ENCODE assay signal across 15 cellular contexts in the genomic region with DNA sequence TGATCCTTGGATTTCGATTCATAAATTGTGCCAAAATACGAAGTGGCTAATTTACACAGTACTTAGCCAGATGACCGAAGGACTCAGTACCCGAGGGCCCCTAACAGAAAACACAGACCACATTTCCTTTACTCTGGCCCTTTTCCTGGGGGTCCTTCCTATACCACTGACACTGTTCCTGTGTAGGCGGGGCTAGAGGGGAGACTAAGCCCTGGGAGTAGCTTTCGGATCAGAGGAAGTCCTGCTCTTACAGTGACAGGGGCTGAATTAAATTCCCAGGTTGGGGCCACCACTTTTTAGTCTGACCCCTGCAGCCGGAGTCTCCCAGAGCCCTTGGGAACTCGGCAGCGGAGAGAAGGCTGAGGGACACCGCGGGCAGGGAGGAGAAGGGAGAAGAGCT. TPM values are rescaled to one million over a fixed set of nuclear protein-coding genes. Genes with fewer than 3 reads are reported as not detected.
A peak's percentile ranks its signal among the peaks of the same experiment; 100 is the strongest.
DNase-seq lines count a peak whose midpoint lies in the region; ATAC-seq and TF ChIP-seq lines count a peak whose summit lies in the region.
"Not testable (repeated sequence)": the region's sequence is repeated elsewhere in the genome, so short reads cannot be mapped to it uniquely, and the experiment has no call there.
"Had no signal": no experiment of that assay in that cellular context is flagged by ENCODE, and none has a peak within 500 bp of the region (broad histone marks: within the 10 kb centered on the region; RNA-seq: fewer than 3 reads in every experiment).

No MANE protein-coding gene starts in this region.

- TF ChIP-seq CTCF in activated B cell treated with CpG ODN at 0.5 μM for 24 hours (IDR thresholded peaks at IDR 0.05); astrocyte of the spinal cord (IDR thresholded peaks at IDR 0.05; ENCODE audit: low read depth, low read length); esophagus muscularis mucosa (IDR thresholded peaks at IDR 0.05); mucosa of descending colon (IDR thresholded peaks at IDR 0.05); psoas muscle (IDR thresholded peaks at IDR 0.05): not testable (repeated sequence)

- TF ChIP-seq EP300 in esophagus muscularis mucosa (IDR thresholded peaks at IDR 0.05), result not testable (repeated sequence)

- H3K4me1 Mint-ChIP-seq in activated B cell treated with CpG ODN at 0.5 μM for 24 hours, result peaks cover 11% of the 10 kb centered on the region

- H3K9me3 ChIP-seq in BLaER1 treated with 17β-estradiol and CSF1 and Interleukin-3, amounts not matched to agents 10 nM and 100 nM (replicated peaks in 1 of 11), result peaks cover 8 to 23% (median 15%) of the 10 kb centered on the region in 11 experiments; a peak in 21 of 22 replicates
- not testable (repeated sequence) for H3K9me3 ChIP-seq in esophagus muscularis mucosa, mucosa of descending colon, psoas muscle

- DNase-seq in activated B cell treated with CpG ODN at 0.5 μM for 24 hours; astrocyte of the spinal cord (ENCODE audit: low read depth, low spot score); mucosa of descending colon; psoas muscle: not testable (repeated sequence)
- DNase-seq in esophagus muscularis mucosa (ENCODE audit: extremely low spot score), result peak; percentile 4

- peak overlapping the region; percentile 74 to 90 (median 84) for H3K9ac ChIP-seq in BLaER1 treated with 17β-estradiol and CSF1 and Interleukin-3, amounts not matched to agents 10 nM and 100 nM

- in situ Hi-C loops in astrocyte of the spinal cord (cut with HindIII; ENCODE audit: low sequenced_read_pairs), result not testable (repeated sequence)

- CTCF ChIA-PET in activated B cell treated with CpG ODN at 0.5 μM for 24 hours (lab: Charles Lee), result interaction anchor here (0.8 to 2.1 kb wide), 6 partner anchors 16 to 297 kb away, joined by 3 to 12 read pairs (median 4); partner anchors contain the start of gene AHCYL1

- peaks cover 0 to 31% (median 22%) of the 10 kb centered on the region in 11 experiments; a peak in 15 of 22 replicates for H3K36me3 ChIP-seq in BLaER1 treated with 17β-estradiol and CSF1 and Interleukin-3, amounts not matched to agents 10 nM and 100 nM
- not testable (repeated sequence) for H3K36me3 ChIP-seq in esophagus muscularis mucosa; mucosa of descending colon (ENCODE audit: low read depth)
- peaks cover 0 to 16% of the 10 kb centered on the region in 2 donors for H3K36me3 ChIP-seq in psoas muscle (ENCODE audit: insufficient read depth in 1 of 2, low read depth in 1 of 2)

- H3K4me3 ChIP-seq in BLaER1 treated with 17β-estradiol and CSF1 and Interleukin-3, amounts not matched to agents 10 nM and 100 nM, result peak overlapping the region; percentile 54 to 78 (median 66)
- H3K4me3 ChIP-seq in astrocyte of the spinal cord (ENCODE audit: low read depth, low read length) (peak overlapping the region; percentile 44), esophagus muscularis mucosa (peak overlapping the region in 1 of 4 donors; percentile 64), psoas muscle (peak overlapping the region; percentile 67)
- not testable (repeated sequence) for H3K4me3 ChIP-seq in mucosa of descending colon

- POLR2A ChIA-PET in activated B cell treated with CpG ODN at 0.5 μM for 24 hours (lab: Charles Lee), result interaction anchor here (0.6 to 2.1 kb wide), 8 partner anchors 31 to 347 kb away, joined by 3 to 17 read pairs (median 5); partner anchors contain the start of genes AHCYL1, AMPD2, GNAT2 and GSTM4

- peak overlapping the region; percentile 66 to 90 (median 86) for H3K27ac ChIP-seq in BLaER1 treated with 17β-estradiol and CSF1 and Interleukin-3, amounts not matched to agents 10 nM and 100 nM
- H3K27ac ChIP-seq in esophagus muscularis mucosa (replicated peaks in 1 of 4) (peak overlapping the region in 1 of 4 donors; percentile 71), psoas muscle (peak overlapping the region; percentile 91)

- WGBS in esophagus muscularis mucosa, result no CpG with 5 or more reads among the region's 11 CpGs
- WGBS in psoas muscle, 3 donors, result 19 to 58% (median 20%) methylated on average over 1 to 11 of the region's 11 CpGs

- ATAC-seq in GM21717 (IDR thresholded peaks at IDR 0.05; ENCODE audit: unreplicated experiment) (peak; percentile 12), HG03457 (IDR thresholded peaks at IDR 0.05; ENCODE audit: unreplicated experiment) (peak; percentile 16), mucosa of descending colon (peak; percentile 13), psoas muscle (peak in 1 of 4 donors; percentile 14)
- ATAC-seq in activated B cell treated with CpG ODN at 0.5 μM for 24 hours (ENCODE audit: low read depth), result not testable (repeated sequence)

- H3K27me3 Mint-ChIP-seq in activated B cell treated with CpG ODN at 0.5 μM for 24 hours, result not testable (repeated sequence)

- peaks cover 10% of the 10 kb centered on the region for H3K36me3 Mint-ChIP-seq in activated B cell treated with CpG ODN at 0.5 μM for 24 hours (ENCODE audit: low read depth)

- intact Hi-C loops in activated B cell treated with CpG ODN at 0.5 μM for 24 hours (cut with micrococcal nuclease), result loop anchor here (1.0 kb wide), 2 partner anchors 44 to 141 kb away; no protein-coding TSS in a partner anchor
- intact Hi-C loops in esophagus muscularis mucosa (cut with DNase I), result loop anchor here (5.0 kb wide), 1 partner anchor 45 kb away; no protein-coding TSS in a partner anchor
- intact Hi-C loops in mucosa of descending colon (cut with DNase I, micrococcal nuclease), result not testable (repeated sequence)
- intact Hi-C loops in psoas muscle (cut with DNase I), result loop anchor here (1.0 to 5.0 kb wide), 2 partner anchors 44 to 45 kb away; no protein-coding TSS in a partner anchor

- peak overlapping the region; percentile 89 for H3K4me3 Mint-ChIP-seq in activated B cell treated with CpG ODN at 0.5 μM for 24 hours

- peaks cover 12 to 27% (median 17%) of the 10 kb centered on the region in 10 experiments for H3K4me1 ChIP-seq in BLaER1 treated with 17β-estradiol and CSF1 and Interleukin-3, amounts not matched to agents 10 nM and 100 nM
- not testable (repeated sequence) for H3K4me1 ChIP-seq in esophagus muscularis mucosa; mucosa of descending colon (ENCODE audit: low read depth)
- peaks cover 28% of the 10 kb centered on the region for H3K4me1 ChIP-seq in psoas muscle

- H4K20me1 ChIP-seq in BLaER1 treated with 17β-estradiol and CSF1 and Interleukin-3, amounts not matched to agents 10 nM and 100 nM, result not testable (repeated sequence)

- peak overlapping the region; percentile 90 to 99 (median 96) for H3K4me2 ChIP-seq in BLaER1 treated with 17β-estradiol and CSF1 and Interleukin-3, amounts not matched to agents 10 nM and 100 nM

- not testable (repeated sequence) for H3K9me3 Mint-ChIP-seq in activated B cell treated with CpG ODN at 0.5 μM for 24 hours

- H3K27ac Mint-ChIP-seq in activated B cell treated with CpG ODN at 0.5 μM for 24 hours, result peak overlapping the region; percentile 87

- not testable (repeated sequence) for TF ChIP-seq POLR2A in esophagus muscularis mucosa (IDR thresholded peaks at IDR 0.05; ENCODE audit: low read depth)

- not testable (repeated sequence) for H3K27me3 ChIP-seq in BLaER1 treated with 17β-estradiol and CSF1 and Interleukin-3, amounts not matched to agents 10 nM and 100 nM; esophagus muscularis mucosa; psoas muscle (ENCODE audit: insufficient read depth in 3 of 3, low read length in 2 of 3)

RNA-seq across cellular contexts. Expression of gene GSTM1, which starts 0.5 kb away (rescaled TPM):
- total RNA-seq in activated B cell treated with CpG ODN at 0.5 μM for 24 hours (22.2 and 22.4 TPM in 2 replicates), esophagus muscularis mucosa (10 to 100 TPM in 1 of 4 donors, not detected in 3; 23.1 TPM), mucosa of descending colon (10 to 100 TPM; 18.0 to 30.6 (median 20.0) TPM), psoas muscle (10 to 100 TPM in 2 of 4 donors, under 1 TPM in 1, not detected in 1; 0.42 to 89.4 (median 27.6) TPM)
- 10 to 100 TPM in 2 of 3 donors, under 1 TPM in 1; 0.21 to 41.2 (median 27.5) TPM for polyA plus RNA-seq in psoas muscle
- total RNA-seq: activated CD8-positive, alpha-beta memory T cell treated with anti-CD3 and anti-CD28 coated beads for 36 hours; pulmonary artery endothelial cell; SJCRH30 had no signal
- polyA plus RNA-seq: A549 had no signal

RNA-seq across cellular contexts. Expression of gene GSTM2, which starts 19.3 kb away (rescaled TPM):
- total RNA-seq in activated B cell treated with CpG ODN at 0.5 μM for 24 hours (9.2 and 11.0 TPM in 2 replicates), esophagus muscularis mucosa (10 to 100 TPM; 19.9 to 59.0 (median 39.3) TPM), mucosa of descending colon (10 to 100 TPM; 23.8 to 87.7 (median 41.0) TPM), psoas muscle (100 to 1,000 TPM in 2 of 4 donors, 10 to 100 TPM in 2; 38.7 to 175 (median 105) TPM)
- polyA plus RNA-seq in psoas muscle, result 10 to 100 TPM; 35.5 to 86.8 (median 61.4) TPM

RNA-seq across cellular contexts. Expression of gene GSTM5, which starts 24.9 kb away (rescaled TPM):
- total RNA-seq in activated B cell treated with CpG ODN at 0.5 μM for 24 hours (0.04 TPM in 1 of 2 replicates, not detected in the other), esophagus muscularis mucosa (1 to 10 TPM; 4.2 to 7.6 (median 6.0) TPM), mucosa of descending colon (1 to 10 TPM; 2.5 to 6.1 (median 4.8) TPM), psoas muscle (1 to 10 TPM in 2 of 4 donors, under 1 TPM in 2; 0.61 to 5.0 (median 1.1) TPM)
- polyA plus RNA-seq in psoas muscle, result 1 to 10 TPM in 2 of 3 donors, under 1 TPM in 1; 0.53 to 1.4 (median 1.1) TPM
- total RNA-seq: activated CD8-positive, alpha-beta memory T cell treated with anti-CD3 and anti-CD28 coated beads for 36 hours; activated T-helper 17 cell treated with anti-CD3 and anti-CD28 coated beads, Interleukin-2, amount 50 U/mL, for 72 hours; LHCN-M2; myocyte had no signal
- polyA plus RNA-seq: A549 had no signal

RNA-seq across cellular contexts. Expression of gene GSTM4, which starts 31.2 kb away (rescaled TPM):
- total RNA-seq in activated B cell treated with CpG ODN at 0.5 μM for 24 hours (13.1 and 13.7 TPM in 2 replicates), esophagus muscularis mucosa (10 to 100 TPM; 33.1 to 43.1 (median 39.1) TPM), mucosa of descending colon (10 to 100 TPM; 63.4 to 96.3 (median 74.2) TPM), psoas muscle (10 to 100 TPM; 35.0 to 56.2 (median 46.9) TPM)
- 10 to 100 TPM; 26.0 to 46.8 (median 42.9) TPM for polyA plus RNA-seq in psoas muscle

RNA-seq across cellular contexts. Expression of gene GSTM3, which starts 53.7 kb away (rescaled TPM):
- total RNA-seq in activated B cell treated with CpG ODN at 0.5 μM for 24 hours, result 0.55 and 0.61 TPM in 2 replicates
- 100 to 1,000 TPM in 1 of 4 donors, 10 to 100 TPM in 3; 64.6 to 111 (median 76.9) TPM for total RNA-seq in esophagus muscularis mucosa
- 10 to 100 TPM in 2 of 3 donors, 1 to 10 TPM in 1; 4.9 to 84.8 (median 12.4) TPM for total RNA-seq in mucosa of descending colon
- 10 to 100 TPM; 10.1 to 49.4 (median 25.4) TPM for total RNA-seq in psoas muscle
- 10 to 100 TPM; 39.8 to 79.8 (median 42.3) TPM for polyA plus RNA-seq in psoas muscle
